In genomic region chrX:12434493-12434892, GRCh38 we compare ENCODE assay signal across 30 cellular contexts.
"Had no signal": no experiment of that assay in that cellular context is flagged by ENCODE, and none has a peak within 500 bp of the region (broad histone marks: within the 10 kb centered on the region; RNA-seq: fewer than 3 reads in every experiment).

No MANE protein-coding gene starts in this region.

- ATAC-seq: heart right ventricle; left lobe of liver; naive thymus-derived CD4-positive, alpha-beta T cell; sciatic nerve had no signal

- H3K4me3 ChIP-seq: coronary artery, esophagus squamous epithelium, heart right ventricle, lung, neural progenitor cell, prostate gland, right atrium auricular region, smooth muscle cell, stomach, thyroid gland, vagina had no signal

- FAIRE-seq: endometrium had no signal

- H3K9me3 ChIP-seq: esophagus squamous epithelium, heart right ventricle, prostate gland, right atrium auricular region, stomach, thyroid gland, vagina had no signal

- H3K27ac ChIP-seq: coronary artery, esophagus squamous epithelium, heart right ventricle, neural progenitor cell, prostate gland, right atrium auricular region, stomach, thyroid gland, vagina had no signal

- H3K9ac ChIP-seq: neural progenitor cell had no signal

- DNase-seq: dermis blood vessel endothelial cell; effector memory CD4-positive, alpha-beta T cell; erythroblast; esophagus squamous epithelium; foreskin melanocyte; glutamatergic neuron; heart right ventricle; hippocampal formation; kidney; mesenchymal stem cell; midbrain; naive thymus-derived CD4-positive, alpha-beta T cell; stimulated activated CD4-positive, alpha-beta T cell treated with anti-CD3 and anti-CD28 coated beads, Interleukin-12 subunit alpha, Interleukin-12 subunit beta, amount 100 ng/mL, for 4 hours; stimulated activated CD4-positive, alpha-beta T cell treated with anti-CD3 and anti-CD28 coated beads, Interleukin-1b, Interleukin-23, amount 100 ng/mL, for 48 hours; stimulated activated CD4-positive, alpha-beta T cell treated with anti-CD3 and anti-CD28 coated beads, Interleukin-4, amount 100 ng/mL, for 1 hour; stimulated activated CD8-positive, alpha-beta memory T cell treated with anti-CD3 and anti-CD28 coated beads, Interleukin-4, amount 100 ng/mL, for 48 hours; stimulated activated naive CD4-positive, alpha-beta T cell treated with Interleukin-2 at 50 U/mL for 16 hours; stomach; thyroid gland; trophoblast cell had no signal

- H2AFZ ChIP-seq: neural progenitor cell had no signal

- H3K4me2 ChIP-seq: neural progenitor cell, smooth muscle cell had no signal

- H3K4me1 ChIP-seq: esophagus squamous epithelium, heart right ventricle, prostate gland, right atrium auricular region, stomach, thyroid gland, vagina had no signal

- H3K27me3 ChIP-seq: esophagus squamous epithelium, neural progenitor cell, right atrium auricular region, thyroid gland, vagina had no signal

- H3K36me3 ChIP-seq: esophagus squamous epithelium, heart right ventricle, neural progenitor cell, prostate gland, right atrium auricular region, stomach, thyroid gland, vagina had no signal
